In the genomic region with DNA sequence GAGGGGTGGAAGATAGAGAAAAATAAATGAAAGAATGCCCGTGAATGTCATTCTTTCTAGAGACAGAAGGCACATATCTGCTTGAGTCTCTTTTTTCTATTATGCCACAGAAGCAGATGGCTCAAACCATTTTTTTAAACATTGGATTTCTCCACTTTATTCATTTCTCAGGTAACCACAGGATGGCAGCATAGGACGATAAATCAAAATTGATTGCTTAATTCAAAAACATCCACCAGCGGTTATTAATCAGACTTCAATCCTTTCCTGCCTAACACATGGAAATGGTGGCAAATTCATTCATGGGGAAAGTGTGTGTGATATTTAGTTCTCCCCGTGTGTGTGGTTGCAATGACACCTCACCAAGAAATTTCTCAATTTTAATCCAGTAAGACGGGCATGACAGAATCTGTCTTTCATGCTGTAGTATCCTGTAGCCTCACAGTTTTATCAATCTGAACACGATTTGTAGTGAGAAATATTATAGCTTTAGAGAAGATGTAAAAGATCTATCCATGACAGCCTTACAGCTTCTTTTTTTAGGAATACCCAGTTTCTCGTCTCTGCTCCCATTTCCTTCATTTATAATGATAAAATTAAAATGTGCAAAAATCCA, we compare ENCODE assay signal across 9 cellular contexts.
A peak's percentile ranks its signal among the peaks of the same experiment; 100 is the strongest.
DNase-seq lines count a peak whose midpoint lies in the region; ATAC-seq, FAIRE-seq and TF ChIP-seq lines count a peak whose summit lies in the region.
"Had no signal": no experiment of that assay in that cellular context is flagged by ENCODE, and none has a peak within 500 bp of the region (broad histone marks: within the 10 kb centered on the region; RNA-seq: fewer than 3 reads in every experiment).

No MANE protein-coding gene starts in this region.

- CTCF ChIA-PET in T-cell (lab: Charles Lee): interaction anchor here in 1 of 2 donors (0.5 kb wide), 1 partner anchor 850 kb away, joined by 7 read pairs; no protein-coding TSS in a partner anchor

- H3K4ac ChIP-seq in mesendoderm (ENCODE audit: low read depth, low read length): no peak overlapping the region

- H3K9me3 Mint-ChIP-seq in T-cell: no peaks in the 10 kb centered on the region
- H3K9me3 Mint-ChIP-seq: stimulated activated naive CD8-positive, alpha-beta T cell treated with anti-CD3 and anti-CD28 coated beads, Interleukin-15, Interleukin-2, amounts not matched to agents 100 ng/mL and 50 ng/mL, for 24 hours had no signal

- no peaks in the 10 kb centered on the region for H3K79me1 ChIP-seq in mesendoderm (ENCODE audit: low read length)

- H3K9ac ChIP-seq in mesendoderm (ENCODE audit: low read length): no peak overlapping the region

- H3K56ac ChIP-seq in mesendoderm (ENCODE audit: low read length): no peak overlapping the region

- no peaks in the 10 kb centered on the region for H3K36me3 Mint-ChIP-seq in T-cell

- DNase-seq in GM12865 (ENCODE audit: low read depth) (peak; percentile 43), NCI-H1417 treated with DMSO at 0.1 percent for 48 hours (lab: John Stamatoyannopoulos, UW) (peak; percentile 27), astrocyte of the hippocampus (ENCODE audit: low read depth, low spot score) (peak; percentile 55), mesendoderm (peak; percentile 49), HTR-8/SVneo (ENCODE audit: insufficient read length, low spot score) (no peak), T-cell (no peak)

- no peaks in the 10 kb centered on the region for H3K79me2 ChIP-seq in mesendoderm (ENCODE audit: control insufficient read depth, insufficient read depth, low read length)

- H2BK5ac ChIP-seq in mesendoderm (ENCODE audit: low read length): no peak overlapping the region

- no peak overlapping the region for H2AK5ac ChIP-seq in mesendoderm (ENCODE audit: low read length)

- FAIRE-seq in HTR-8/SVneo (lab: Jason Lieb, UNC): no peak

- H3K4me2 ChIP-seq in mesendoderm (ENCODE audit: low read length): no peak overlapping the region

- ATAC-seq in HG02571 (IDR thresholded peaks at IDR 0.05; ENCODE audit: unreplicated experiment) (no peak), T-cell (replicated peaks in 1 of 4) (no peak), GM21528 (IDR thresholded peaks at IDR 0.05; ENCODE audit: low FRiP score, unreplicated experiment) (no peak)

- POLR2A ChIA-PET in T-cell (lab: Charles Lee): no interaction called here

- H3K27ac Mint-ChIP-seq in T-cell: no peak overlapping the region
- H3K27ac Mint-ChIP-seq: stimulated activated naive CD8-positive, alpha-beta T cell treated with anti-CD3 and anti-CD28 coated beads, Interleukin-15, Interleukin-2, amounts not matched to agents 100 ng/mL and 50 ng/mL, for 24 hours had no signal

- no peak overlapping the region for H3K27ac ChIP-seq in mesendoderm (ENCODE audit: low read depth, low read length)

- TF ChIP-seq CTCF in GM12865 (IDR thresholded peaks at IDR 0.05; ENCODE audit: insufficient read depth, low read depth, low read length, missing control alignments): peak; percentile 23

- no peaks in the 10 kb centered on the region for H3K4me1 Mint-ChIP-seq in T-cell

- H3K27me3 ChIP-seq in mesendoderm (ENCODE audit: insufficient read depth, low read length, poor library complexity): no peaks in the 10 kb centered on the region

- no peak overlapping the region for H3K4me3 ChIP-seq in GM12865 (ENCODE audit: low read depth, low read length)
- no peak overlapping the region for H3K4me3 ChIP-seq in mesendoderm (ENCODE audit: low read length)

- H3K36me3 ChIP-seq in mesendoderm (ENCODE audit: control insufficient read depth, insufficient read depth, low read length): no peaks in the 10 kb centered on the region

- H3K4me3 Mint-ChIP-seq in T-cell: no peak overlapping the region
- H3K4me3 Mint-ChIP-seq: stimulated activated naive CD8-positive, alpha-beta T cell treated with anti-CD3 and anti-CD28 coated beads, Interleukin-15, Interleukin-2, amounts not matched to agents 100 ng/mL and 50 ng/mL, for 24 hours had no signal

- H3K23ac ChIP-seq in mesendoderm (ENCODE audit: low read length): no peak overlapping the region

- H3K18ac ChIP-seq in mesendoderm (ENCODE audit: low read length): no peak overlapping the region

- H3K4me1 ChIP-seq in mesendoderm (ENCODE audit: control insufficient read depth, low read depth, low read length): no peaks in the 10 kb centered on the region

- no CpG with 5 or more reads among the region's 7 CpGs for WGBS in mesendoderm (ENCODE audit: extremely low coverage, insufficient coverage, low lambda C conversion rate)

- H3K27me3 Mint-ChIP-seq in T-cell: no peaks in the 10 kb centered on the region
- H3K27me3 Mint-ChIP-seq: stimulated activated naive CD8-positive, alpha-beta T cell treated with anti-CD3 and anti-CD28 coated beads, Interleukin-15, Interleukin-2, amounts not matched to agents 100 ng/mL and 50 ng/mL, for 24 hours had no signal

- no peak overlapping the region for H4K5ac ChIP-seq in mesendoderm (ENCODE audit: low read length)

- H2BK120ac ChIP-seq in mesendoderm (ENCODE audit: low read depth, low read length): no peak overlapping the region

- no peak overlapping the region for H2BK15ac ChIP-seq in mesendoderm (replicated peaks; ENCODE audit: low read depth)

- H4K8ac ChIP-seq in mesendoderm (ENCODE audit: low read depth, low read length): no peak overlapping the region

Comparison
In these comparisons a context has a peak if more than half of its experiments do, and no peak if none do; other contexts are left out.
1. DNase-seq: peak in GM12865 (single experiment), NCI-H1417 treated with DMSO at 0.1 percent for 48 hours (single experiment), astrocyte of the hippocampus (single experiment) and mesendoderm (single experiment); none in HTR-8/SVneo (single experiment) and T-cell (0 of 34).